Comparison of ENCODE assay signal across 24 cellular contexts in genomic region chr14:81005540-81006228, GRCh38. TPM values are rescaled to one million over a fixed set of nuclear protein-coding genes. Genes with fewer than 3 reads are reported as not detected.
DNase-seq lines count a peak whose midpoint lies in the region; ATAC-seq, FAIRE-seq and TF ChIP-seq lines count a peak whose summit lies in the region.
"Had no signal": no experiment of that assay in that cellular context is flagged by ENCODE, and none has a peak within 500 bp of the region (broad histone marks: within the 10 kb centered on the region; RNA-seq: fewer than 3 reads in every experiment).

No MANE protein-coding gene starts in this region.

- intact Hi-C loops in heart right ventricle (cut with DNase I) (no loop called here), K562 (cut with micrococcal nuclease) (no loop called here), upper lobe of right lung (cut with DNase I) (no loop called here)

- no peak for TF ChIP-seq RAD21 in K562 (CRISPR knock-in tag; conservative IDR thresholded peaks at IDR 0.05 in 1 of 2, IDR thresholded peaks at IDR 0.05 in 1 of 2)

- no peaks in the 10 kb centered on the region for H3K9me3 Mint-ChIP-seq in activated T-helper 17 cell treated with anti-CD3 and anti-CD28 coated beads, Interleukin-2, amount 50 U/mL, for 72 hours
- H3K9me3 Mint-ChIP-seq: CD4-positive, CD25-positive, alpha-beta regulatory T cell; CD8-positive, alpha-beta memory T cell; H9 had no signal

- no peaks in the 10 kb centered on the region for H3K36me3 Mint-ChIP-seq in activated T-helper 17 cell treated with anti-CD3 and anti-CD28 coated beads, Interleukin-2, amount 50 U/mL, for 72 hours (ENCODE audit: low read depth)
- H3K36me3 Mint-ChIP-seq: CD4-positive, CD25-positive, alpha-beta regulatory T cell; CD8-positive, alpha-beta memory T cell had no signal

- FAIRE-seq in K562 (lab: Jason Lieb, UNC) = no peak
- FAIRE-seq: A204.1, GM12878, GM19239, H1 had no signal

- H3K36me3 ChIP-seq in heart right ventricle = no peaks in the 10 kb centered on the region
- H3K36me3 ChIP-seq in right atrium auricular region = no peaks in the 10 kb centered on the region
- no peaks in the 10 kb centered on the region for H3K36me3 ChIP-seq in K562 (ENCODE audit: control insufficient read depth, insufficient read depth, low read length)
- H3K36me3 ChIP-seq in upper lobe of right lung = no peaks in the 10 kb centered on the region
- H3K36me3 ChIP-seq: BE2C had no signal

- no peaks in the 10 kb centered on the region for H4K20me1 ChIP-seq in K562 (replicated peaks; ENCODE audit: control insufficient read depth, insufficient read depth, low read length)

- DNase-seq in heart right ventricle (no peak), right atrium auricular region (ENCODE audit: low spot score) (no peak), K562 (ENCODE audit: extremely low read depth in 1 of 4, low spot score in 3 of 4) (peak in 3 of 4 experiments; percentile 10 to 61 (median 34)), fibroblast of villous mesenchyme (ENCODE audit: low read depth) (peak; percentile 3), NCI-H446 treated with DMSO at 0.1 percent for 48 hours (lab: John Stamatoyannopoulos, UW) (no peak), upper lobe of right lung (no peak), omental fat pad (ENCODE audit: low spot score) (no peak)
- DNase-seq: ACHN; BE2C; C1 segment of cervical spinal cord; CD4-positive, CD25-positive, alpha-beta regulatory T cell; CD8-positive, alpha-beta memory T cell; COR-L47; DMS 273 treated with DMSO at 0.1 percent for 48 hours; DMS53; DND-41; EL; H9 had no signal

- no peak for TF ChIP-seq EP300 in K562 (IDR thresholded peaks at IDR 0.05; ENCODE audit: low read length)

- H3K27me3 Mint-ChIP-seq in activated T-helper 17 cell treated with anti-CD3 and anti-CD28 coated beads, Interleukin-2, amount 50 U/mL, for 72 hours = peaks cover 13% of the 10 kb centered on the region

- in situ Hi-C loops in K562 (cut with MboI) = no loop called here

- peak overlapping the region; percentile 27; the same call in 1 of the 2 replicates for H3K4me2 ChIP-seq in K562 (ENCODE audit: insufficient read depth, low read length)

- H3K9me1 ChIP-seq in K562 (ENCODE audit: control insufficient read depth, insufficient read depth, low read length) = no peaks in the 10 kb centered on the region

- POLR2A ChIA-PET in K562 (lab: Yijun Ruan, JAX) = no interaction called here

- H3K27ac Mint-ChIP-seq in activated T-helper 17 cell treated with anti-CD3 and anti-CD28 coated beads, Interleukin-2, amount 50 U/mL, for 72 hours = no peak overlapping the region
- H3K27ac Mint-ChIP-seq: CD4-positive, CD25-positive, alpha-beta regulatory T cell; H9 had no signal

- H3K9me3 ChIP-seq in heart right ventricle (no peaks in the 10 kb centered on the region), right atrium auricular region (no peaks in the 10 kb centered on the region), K562 (replicated peaks; ENCODE audit: control insufficient read depth, insufficient read depth, low read depth, low read length) (no peaks in the 10 kb centered on the region), upper lobe of right lung (no peaks in the 10 kb centered on the region)
- H3K9me3 ChIP-seq: BE2C had no signal

- no peak for TF ChIP-seq POLR2A in K562 (conservative IDR thresholded peaks at IDR 0.05)

- peaks cover 0 to 8% (median 0%) of the 10 kb centered on the region in 9 donors for H3K4me1 ChIP-seq in heart right ventricle
- H3K4me1 ChIP-seq in right atrium auricular region = no peaks in the 10 kb centered on the region
- peaks cover 0 to 17% of the 10 kb centered on the region in 2 experiments; a peak in 2 of 5 replicates for H3K4me1 ChIP-seq in K562 (replicated peaks in 1 of 2; ENCODE audit: control insufficient read depth in 2 of 2, insufficient read depth in 2 of 2, low read length in 2 of 2)
- no peaks in the 10 kb centered on the region for H3K4me1 ChIP-seq in upper lobe of right lung
- H3K4me1 ChIP-seq: BE2C had no signal

- H3K9ac ChIP-seq in K562 (ENCODE audit: insufficient read depth in 1 of 2, low read depth in 2 of 2, low read length in 2 of 2) = 0 out of 4 replicates have a peak overlapping the region, but pooled peaks of 1 of the 2 experiments have one; percentile 2

- BruUV-seq in K562 (replicated peaks; lab: Mats Ljungman, UMichigan) = no TSS peak

- no peaks in the 10 kb centered on the region for H3K4me1 Mint-ChIP-seq in activated T-helper 17 cell treated with anti-CD3 and anti-CD28 coated beads, Interleukin-2, amount 50 U/mL, for 72 hours
- H3K4me1 Mint-ChIP-seq: CD4-positive, CD25-positive, alpha-beta regulatory T cell; CD8-positive, alpha-beta memory T cell; H9 had no signal

- H3K27me3 ChIP-seq in heart right ventricle (no peaks in the 10 kb centered on the region), right atrium auricular region (no peaks in the 10 kb centered on the region), K562 (ENCODE audit: control insufficient read depth in 2 of 2, insufficient read depth in 2 of 2, low read length in 2 of 2) (no peaks in the 10 kb centered on the region), upper lobe of right lung (no peaks in the 10 kb centered on the region)
- H3K27me3 ChIP-seq: BE2C had no signal

- peak in 5 of 8 donors; percentile 35 to 78 (median 56) for ATAC-seq in heart right ventricle
- peak; percentile 64 for ATAC-seq in activated T-helper 17 cell treated with anti-CD3 and anti-CD28 coated beads, Interleukin-2, amount 50 U/mL, for 72 hours (replicated peaks)
- peak; percentile 70 for ATAC-seq in K562
- no peak for ATAC-seq in upper lobe of right lung
- ATAC-seq in omental fat pad (ENCODE audit: low FRiP score) = no peak
- ATAC-seq: GM12878 had no signal

- H3K27ac ChIP-seq in heart right ventricle (no peak overlapping the region), right atrium auricular region (no peak overlapping the region), K562 (ENCODE audit: extremely low read depth, low read depth, low read length) (peak overlapping the region; percentile 68; the same call in 2 of the 3 replicates), upper lobe of right lung (no peak overlapping the region)

- CTCF ChIA-PET in K562 (lab: Yijun Ruan, JAX; ENCODE audit: low intra/inter-chr PET ratio) = no interaction called here

- no peak for TF ChIP-seq CTCF in heart right ventricle (IDR thresholded peaks at IDR 0.05)
- TF ChIP-seq CTCF in right atrium auricular region (IDR thresholded peaks at IDR 0.05) = no peak
- TF ChIP-seq CTCF in K562 (IDR thresholded peaks at IDR 0.05 in 2 of 3, conservative IDR thresholded peaks at IDR 0.05 in 1 of 3; ENCODE audit: insufficient read depth in 2 of 3, low read depth in 1 of 3, low read length in 3 of 3) = no peak
- TF ChIP-seq CTCF in fibroblast of villous mesenchyme (IDR thresholded peaks at IDR 0.05; ENCODE audit: insufficient read depth, low read depth, low read length) = no peak
- TF ChIP-seq CTCF in upper lobe of right lung (IDR thresholded peaks at IDR 0.05) = no peak
- TF ChIP-seq CTCF in omental fat pad (IDR thresholded peaks at IDR 0.05) = no peak

- H3K4me3 ChIP-seq in heart right ventricle = no peak overlapping the region
- no peak overlapping the region for H3K4me3 ChIP-seq in right atrium auricular region
- H3K4me3 ChIP-seq in K562 = no peak overlapping the region
- H3K4me3 ChIP-seq in fibroblast of villous mesenchyme (ENCODE audit: low read depth, low read length) = no peak overlapping the region
- H3K4me3 ChIP-seq in upper lobe of right lung = no peak overlapping the region
- H3K4me3 ChIP-seq: GM12878 had no signal

- 48 to 52% methylated on average over 8 of the region's 8 CpGs for WGBS in heart right ventricle, 2 donors
- WGBS in K562 (ENCODE audit: insufficient coverage, low coverage, missing lambda C conversion rate) = 7% methylated on average over 8 of the region's 8 CpGs

- H2AFZ ChIP-seq in K562 (ENCODE audit: low read depth, low read length) = 0 out of 2 replicates have a peak overlapping the region, but pooled peaks have one; percentile 50

- no peaks in the 10 kb centered on the region for H3K79me2 ChIP-seq in K562 (ENCODE audit: control insufficient read depth, insufficient read depth, low read length)

- no peak overlapping the region for H3K4me3 Mint-ChIP-seq in activated T-helper 17 cell treated with anti-CD3 and anti-CD28 coated beads, Interleukin-2, amount 50 U/mL, for 72 hours
- H3K4me3 Mint-ChIP-seq: CD4-positive, CD25-positive, alpha-beta regulatory T cell; CD8-positive, alpha-beta memory T cell; H9 had no signal

TF ChIP-seq in K562, 482 proteins besides CTCF, POLR2A, EP300 and RAD21 (continues in another document):
- TF ChIP-seq ZNF165 (CRISPR knock-in tag; IDR thresholded peaks at IDR 0.05; ENCODE audit: borderline replicate concordance) (no peak), ZNF311 (CRISPR knock-in tag; IDR thresholded peaks at IDR 0.05) (no peak), L3MBTL2 (IDR thresholded peaks at IDR 0.05) (no peak), NONO (IDR thresholded peaks at IDR 0.05; ENCODE audit: low read depth in 2 of 2, low read length in 1 of 2) (no peak)

RNA-seq across cellular contexts. Expression of gene TSHR, which starts 50.3 kb away (rescaled TPM):
- total RNA-seq in heart right ventricle (not detected), right atrium auricular region (not detected), K562 (2014; rRNA removed) (not detected in 2 replicates), K562 (2014; rRNA removed; fragmentation: Illumina TruSeq; extraction: Trizol) (not detected in 2 replicates), K562 (2015; rRNA removed; fragmentation: Illumina TruSeq; extraction: Trizol) (not detected in 2 replicates), K562 (2021) (not detected in 2 replicates), fibroblast of villous mesenchyme (not detected in 2 replicates), upper lobe of right lung (not detected), omental fat pad (under 1 TPM in 3 of 4 donors, not detected in 1; 0.36 to 0.79 (median 0.74) TPM)
- polyA plus RNA-seq in heart right ventricle (under 1 TPM in 1 of 2 donors, not detected in 1; 0.04 TPM), K562 (2011; rRNA removed) (not detected in 2 replicates), K562 (2014; fragmentation: Illumina TruSeq; extraction: Trizol) (not detected in 2 replicates), K562 (2014; fragmentation: Nextera tagmentation; extraction: Ambion mirVana) (under 1 TPM in 1 of 2 experiments, not detected in 1; 0.10 TPM), K562 (2014; rRNA removed) (0.01 TPM in 1 of 2 replicates, not detected in the other)
- total RNA-seq in activated T-helper 17 cell treated with anti-CD3 and anti-CD28 coated beads, Interleukin-2, amount 50 U/mL, for 72 hours = under 1 TPM in 1 of 2 donors, not detected in 1; 0.50 TPM
- total RNA-seq in K562 (2011; cell fraction: chromatin; rRNA removed; ENCODE audit: low replicate concordance) = not detected in 2 replicates
- total RNA-seq in K562 (2011; cell fraction: nucleolus; rRNA removed) = not detected in 2 replicates
- total RNA-seq in K562 (2011; cell fraction: nucleoplasm; rRNA removed) = not detected in 2 replicates
- not detected in 2 replicates for polyA plus RNA-seq in K562 (2011; cell fraction: cytosol; rRNA removed)
- 0.33 TPM in 1 of 2 replicates, not detected in the other for polyA plus RNA-seq in K562 (2011; cell fraction: nucleus; rRNA removed)
- 0.10 and 0.16 TPM in 2 replicates for polyA plus RNA-seq in K562 (2012)
- polyA minus RNA-seq in K562 (2011; rRNA and poly(A)+ RNA removed) = not detected in 2 replicates
- polyA minus RNA-seq in K562 (2011; cell fraction: cytosol; rRNA and poly(A)+ RNA removed) = not detected in 2 replicates
- polyA minus RNA-seq in K562 (2011; cell fraction: nucleus; rRNA and poly(A)+ RNA removed) = not detected in 2 replicates
- total RNA-seq: CD8-positive, alpha-beta memory T cell; G401; H1; H9 had no signal
- polyA plus RNA-seq: CD8-positive, alpha-beta memory T cell had no signal

Comparison
In these comparisons a context has a peak if more than half of its experiments do, and no peak if none do; other contexts are left out.
1. ATAC-seq: peak in heart right ventricle (5 of 8), activated T-helper 17 cell treated with anti-CD3 and anti-CD28 coated beads, Interleukin-2, amount 50 U/mL, for 72 hours (single experiment) and K562 (single experiment); none in upper lobe of right lung (single experiment) and omental fat pad (single experiment).
2. DNase-seq: peak in K562 (3 of 4) and fibroblast of villous mesenchyme (single experiment); none in heart right ventricle (0 of 2), right atrium auricular region (single experiment), NCI-H446 treated with DMSO at 0.1 percent for 48 hours (single experiment), upper lobe of right lung (single experiment) and omental fat pad (single experiment).